ENCODE assay signal across 1 cellular context in genomic region chr20:53937929-53938367, GRCh38.
TF ChIP-seq lines count a peak whose summit lies in the region.

No MANE protein-coding gene starts in this region.

TF ChIP-seq in IMR-90, 13 proteins besides CTCF, POLR2A, EP300 and RAD21:
- TF ChIP-seq FOS (IDR thresholded peaks at IDR 0.05; ENCODE audit: low read depth, low read length) (no peak), NFE2L2 (IDR thresholded peaks at IDR 0.05; ENCODE audit: low read depth, low read length) (no peak), MXI1 (IDR thresholded peaks at IDR 0.05; ENCODE audit: borderline replicate concordance, low read depth, low read length) (no peak), CHD1 (IDR thresholded peaks at IDR 0.05; ENCODE audit: low read depth, low read length) (no peak), RFX5 (IDR thresholded peaks at IDR 0.05; ENCODE audit: low read depth, low read length) (no peak), MAZ (IDR thresholded peaks at IDR 0.05; ENCODE audit: borderline replicate concordance, low read depth, low read length) (no peak), BHLHE40 (IDR thresholded peaks at IDR 0.05; ENCODE audit: low read depth, low read length) (no peak), CEBPB (IDR thresholded peaks at IDR 0.05; ENCODE audit: low read depth, low read length) (no peak), SMC3 (IDR thresholded peaks at IDR 0.05; ENCODE audit: low read depth, low read length) (no peak), MAFK (IDR thresholded peaks at IDR 0.05; ENCODE audit: low read depth, low read length) (no peak), RCOR1 (IDR thresholded peaks at IDR 0.05; ENCODE audit: insufficient replicate concordance, low read length) (no peak), USF2 (IDR thresholded peaks at IDR 0.05; ENCODE audit: low read depth, low read length) (no peak)
- TF ChIP-seq, protein P1, sequence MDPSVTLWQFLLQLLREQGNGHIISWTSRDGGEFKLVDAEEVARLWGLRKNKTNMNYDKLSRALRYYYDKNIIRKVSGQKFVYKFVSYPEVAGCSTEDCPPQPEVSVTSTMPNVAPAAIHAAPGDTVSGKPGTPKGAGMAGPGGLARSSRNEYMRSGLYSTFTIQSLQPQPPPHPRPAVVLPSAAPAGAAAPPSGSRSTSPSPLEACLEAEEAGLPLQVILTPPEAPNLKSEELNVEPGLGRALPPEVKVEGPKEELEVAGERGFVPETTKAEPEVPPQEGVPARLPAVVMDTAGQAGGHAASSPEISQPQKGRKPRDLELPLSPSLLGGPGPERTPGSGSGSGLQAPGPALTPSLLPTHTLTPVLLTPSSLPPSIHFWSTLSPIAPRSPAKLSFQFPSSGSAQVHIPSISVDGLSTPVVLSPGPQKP (IDR thresholded peaks at IDR 0.05; ENCODE audit: borderline replicate concordance, low read depth, low read length): no peak
